Comparison of ENCODE assay signal across 15 cellular contexts in genomic region chr5:51382508-51382758, GRCh38. TPM values are rescaled to one million over a fixed set of nuclear protein-coding genes. Genes with fewer than 3 reads are reported as not detected.
A peak's percentile ranks its signal among the peaks of the same experiment; 100 is the strongest.
DNase-seq lines count a peak whose midpoint lies in the region; ATAC-seq and TF ChIP-seq lines count a peak whose summit lies in the region.
"Had no signal": no experiment of that assay in that cellular context is flagged by ENCODE, and none has a peak within 500 bp of the region (broad histone marks: within the 10 kb centered on the region; RNA-seq: fewer than 3 reads in every experiment).

No MANE protein-coding gene starts in this region.

- H3K27me3 Mint-ChIP-seq in T-cell, result peaks cover 69 to 100% of the 10 kb centered on the region in 2 donors

- H3K27me3 ChIP-seq in stomach smooth muscle (ENCODE audit: control insufficient read depth in 1 of 2, insufficient read depth in 2 of 2, low read length in 2 of 2), result no peaks in the 10 kb centered on the region

- H3K4me3 Mint-ChIP-seq in T-cell, result no peak overlapping the region
- H3K4me3 Mint-ChIP-seq: activated naive CD8-positive, alpha-beta T cell treated with anti-CD3 and anti-CD28 coated beads for 36 hours; natural killer cell had no signal

- POLR2A ChIA-PET in T-cell (lab: Charles Lee), result no interaction called here

- DNase-seq in NCI-H1417 (lab: John Stamatoyannopoulos, UW) (peak; percentile 49 to 78 (median 72)), NCI-H1417 treated with DMSO at 0.1 percent for 48 hours (lab: John Stamatoyannopoulos, UW) (no peak), astrocyte of the spinal cord (ENCODE audit: low read depth, low spot score) (no peak), T-cell (no peak), NCI-H2107 treated with DMSO at 0.1 percent for 48 hours (lab: John Stamatoyannopoulos, UW; ENCODE audit: unreplicated experiment) (no peak)
- DNase-seq: 8988T; activated CD4-positive, alpha-beta T cell treated with anti-CD3 and anti-CD28 coated beads, Interleukin-2, amount 50 U/mL, for 1 hour; activated naive CD8-positive, alpha-beta T cell treated with anti-CD3 and anti-CD28 coated beads for 36 hours; foreskin melanocyte; Karpas-422; natural killer cell; RPMI8226 had no signal

- H3K4me3 ChIP-seq in astrocyte of the spinal cord (ENCODE audit: low read depth, low read length), result peak overlapping the region; percentile 40
- H3K4me3 ChIP-seq in iPS-18c (ENCODE audit: insufficient read depth, low read depth, low read length), result peak overlapping the region; percentile 63
- peak overlapping the region; percentile 81 to 99 for H3K4me3 ChIP-seq in stomach smooth muscle (ENCODE audit: low read length in 2 of 2)

- H3K9me3 Mint-ChIP-seq in T-cell, result no peaks in the 10 kb centered on the region

- H3K27ac ChIP-seq in stomach smooth muscle (ENCODE audit: low read length), result peak overlapping the region; percentile 96

- TF ChIP-seq CTCF in astrocyte of the spinal cord (IDR thresholded peaks at IDR 0.05; ENCODE audit: low read depth, low read length), result no peak

- H3K9ac ChIP-seq in stomach smooth muscle (ENCODE audit: low read length in 2 of 2), result peak overlapping the region; percentile 86 to 96

- peaks cover under 1% of the 10 kb centered on the region in 2 donors for H3K36me3 ChIP-seq in stomach smooth muscle (ENCODE audit: control insufficient read depth in 2 of 2, insufficient read depth in 2 of 2, low read length in 2 of 2)

- H3K9me3 ChIP-seq in iPS-18c (ENCODE audit: control insufficient read depth, insufficient read depth, low read length) (no peaks in the 10 kb centered on the region), stomach smooth muscle (ENCODE audit: control insufficient read depth in 2 of 2, low read length in 2 of 2) (no peaks in the 10 kb centered on the region)

- CTCF ChIA-PET in T-cell (lab: Charles Lee), result no interaction called here

- no peak for ATAC-seq in T-cell (replicated peaks in 1 of 4)
- no peak for ATAC-seq in HG03571 (IDR thresholded peaks at IDR 0.05; ENCODE audit: unreplicated experiment)
- ATAC-seq: natural killer cell had no signal

- peaks cover 2% of the 10 kb centered on the region for H3K36me3 Mint-ChIP-seq in T-cell

- H3K4me1 ChIP-seq in stomach smooth muscle (ENCODE audit: control insufficient read depth, insufficient read depth, low read length), result peaks cover 5% of the 10 kb centered on the region

- peaks cover 7% of the 10 kb centered on the region in 3 donors for H3K4me1 Mint-ChIP-seq in T-cell

- in situ Hi-C loops in astrocyte of the spinal cord (cut with HindIII; ENCODE audit: low sequenced_read_pairs), result no loop called here

- no peak overlapping the region for H3K27ac Mint-ChIP-seq in T-cell
- H3K27ac Mint-ChIP-seq: activated naive CD8-positive, alpha-beta T cell treated with anti-CD3 and anti-CD28 coated beads for 36 hours; natural killer cell had no signal

RNA-seq across cellular contexts. Expression of gene ISL1, which starts 0.8 kb away (rescaled TPM):
- not detected for total RNA-seq in T-cell
- total RNA-seq: activated naive CD8-positive, alpha-beta T cell treated with anti-CD3 and anti-CD28 coated beads for 36 hours; natural killer cell had no signal

Comparison
In these comparisons a context has a peak if more than half of its experiments do, and no peak if none do; other contexts are left out.
1. DNase-seq: peak in NCI-H1417 (3 of 3); none in NCI-H1417 treated with DMSO at 0.1 percent for 48 hours (single experiment), astrocyte of the spinal cord (single experiment), T-cell (0 of 34) and NCI-H2107 treated with DMSO at 0.1 percent for 48 hours (single experiment).
2. H3K4me3 ChIP-seq: peak in every context shown above with its lines; median percentile 90 in stomach smooth muscle; 63 in iPS-18c; 40 in astrocyte of the spinal cord.